In genomic region chr6:41598670-41599014, GRCh38 we compare ENCODE assay signal across 35 cellular contexts. TPM values are rescaled to one million over a fixed set of nuclear protein-coding genes. Genes with fewer than 3 reads are reported as not detected.
"Had no signal": no experiment of that assay in that cellular context is flagged by ENCODE, and none has a peak within 500 bp of the region (broad histone marks: within the 10 kb centered on the region; RNA-seq: fewer than 3 reads in every experiment).

No MANE protein-coding gene starts in this region.

- H3K27ac ChIP-seq: ascending aorta, cardiac muscle cell, Peyer's patch, WERI-Rb-1 had no signal

- H3K9me3 ChIP-seq: ascending aorta, MG63, Peyer's patch had no signal

- H3K4me1 Mint-ChIP-seq: central memory CD8-positive, alpha-beta T cell had no signal

- H3K4me3 Mint-ChIP-seq: activated CD4-positive, alpha-beta T cell treated with anti-CD3 and anti-CD28 coated beads, Interleukin-2, amount 10 ng/mL, durations not matched to agents 24 days and 14 days; activated CD8-positive, alpha-beta T cell treated with anti-CD3 and anti-CD28 coated beads, Interleukin-2, amount 10 ng/mL, durations not matched to agents 7 days and 5 days; activated naive CD4-positive, alpha-beta T cell treated with anti-CD3 and anti-CD28 coated beads, Interleukin-2, amount 50 U/mL, for 24 hours; activated naive CD8-positive, alpha-beta T cell treated with anti-CD3 and anti-CD28 coated beads, Interleukin-2, amount 10 ng/mL, durations not matched to agents 7 days and 5 days; activated T-cell treated with anti-CD3 and anti-CD28 coated beads, Interleukin-2, amount 50 U/mL, for 24 hours; central memory CD8-positive, alpha-beta T cell had no signal

- H3K36me3 ChIP-seq: cardiac muscle cell, MG63 had no signal

- H3K27ac Mint-ChIP-seq: activated CD4-positive, alpha-beta T cell treated with anti-CD3 and anti-CD28 coated beads, Interleukin-2, amount 10 ng/mL, durations not matched to agents 24 days and 14 days; activated CD8-positive, alpha-beta T cell treated with anti-CD3 and anti-CD28 coated beads, Interleukin-2, amount 10 ng/mL, durations not matched to agents 7 days and 5 days; activated naive CD4-positive, alpha-beta T cell treated with anti-CD3 and anti-CD28 coated beads, Interleukin-2, amount 50 U/mL, for 24 hours; activated naive CD8-positive, alpha-beta T cell treated with anti-CD3 and anti-CD28 coated beads, Interleukin-2, amount 10 ng/mL, durations not matched to agents 7 days and 5 days; activated T-cell treated with anti-CD3 and anti-CD28 coated beads, Interleukin-2, amount 50 U/mL, for 24 hours; activated T-helper 2 cell treated with anti-CD3 and anti-CD28 coated beads, Interferon-gamma antibody, Interleukin-2, Interleukin-4, amounts not matched to agents 10 μg/mL and 5 μg/mL and 100 μg/mL, durations not matched to agents 14 hours and 24 hours and 36 hours had no signal

- DNase-seq: activated CD4-positive, alpha-beta T cell treated with anti-CD3 and anti-CD28 coated beads, Interleukin-2, amount 10 ng/mL, durations not matched to agents 24 days and 14 days; activated CD4-positive, alpha-beta T cell treated with anti-CD3 and anti-CD28 coated beads, Interleukin-2, amount 50 U/mL, for 4 hours; activated CD8-positive, alpha-beta T cell treated with anti-CD3 and anti-CD28 coated beads, Interleukin-2, amount 10 ng/mL, durations not matched to agents 7 days and 5 days; activated gamma-delta T cell; activated naive CD4-positive, alpha-beta T cell treated with Interleukin-2 at 50 U/mL for 16 hours; activated naive CD8-positive, alpha-beta T cell treated with anti-CD3 and anti-CD28 coated beads, Interleukin-2, amount 10 ng/mL, durations not matched to agents 7 days and 5 days; amygdala; Karpas-422; MG63; NCI-H1048; NCI-H1436 treated with DMSO at 0.1 percent for 48 hours; NCI-H1694 treated with DMSO at 0.1 percent for 48 hours; NCI-H2029 treated with DMSO at 0.1 percent for 48 hours; NCI-H2107; NCI-H2171; NCI-H510A; NCI-H526; NCI-H748 treated with DMSO at 0.1 percent for 48 hours; NK-92 treated with Interleukin-12 subunit alpha and Interleukin-12 subunit beta, amount 100 ng/mL, for 24 hours; PC-3; Peyer's patch; RPMI8226; SHP77 treated with DMSO at 0.1 percent for 48 hours; SW 1271; T-helper 1 cell; T-helper 2 cell; T-helper 9 cell; WERI-Rb-1 had no signal

- H3K27me3 Mint-ChIP-seq: activated CD4-positive, alpha-beta T cell treated with anti-CD3 and anti-CD28 coated beads, Interleukin-2, amount 10 ng/mL, durations not matched to agents 24 days and 14 days; activated naive CD4-positive, alpha-beta T cell treated with anti-CD3 and anti-CD28 coated beads, Interleukin-2, amount 50 U/mL, for 24 hours; central memory CD8-positive, alpha-beta T cell had no signal

- ATAC-seq: activated CD8-positive, alpha-beta T cell treated with anti-CD3 and anti-CD28 coated beads, Interleukin-2, amount 10 ng/mL, durations not matched to agents 7 days and 5 days; PC-3; SK-N-SH treated with all-trans-retinoic acid at 6 μM for 48 hours had no signal

- H3K9me3 Mint-ChIP-seq: activated CD4-positive, alpha-beta T cell treated with anti-CD3 and anti-CD28 coated beads, Interleukin-2, amount 10 ng/mL, durations not matched to agents 24 days and 14 days; activated naive CD4-positive, alpha-beta T cell treated with anti-CD3 and anti-CD28 coated beads, Interleukin-2, amount 50 U/mL, for 24 hours; activated naive CD8-positive, alpha-beta T cell treated with anti-CD3 and anti-CD28 coated beads, Interleukin-2, amount 10 ng/mL, durations not matched to agents 7 days and 5 days; activated T-cell treated with anti-CD3 and anti-CD28 coated beads, Interleukin-2, amount 50 U/mL, for 24 hours; activated T-helper 2 cell treated with anti-CD3 and anti-CD28 coated beads, Interferon-gamma antibody, Interleukin-2, Interleukin-4, amounts not matched to agents 10 μg/mL and 5 μg/mL and 100 μg/mL, durations not matched to agents 14 hours and 24 hours and 36 hours; central memory CD8-positive, alpha-beta T cell had no signal

- H3K36me3 Mint-ChIP-seq: activated naive CD4-positive, alpha-beta T cell treated with anti-CD3 and anti-CD28 coated beads, Interleukin-2, amount 50 U/mL, for 24 hours; activated naive CD8-positive, alpha-beta T cell treated with anti-CD3 and anti-CD28 coated beads, Interleukin-2, amount 10 ng/mL, durations not matched to agents 7 days and 5 days had no signal

- H3K4me3 ChIP-seq: ascending aorta, cardiac muscle cell, MG63, Peyer's patch had no signal

- H3K27me3 ChIP-seq: ascending aorta, cardiac muscle cell, MG63, Peyer's patch had no signal

RNA-seq across cellular contexts. Expression of gene MDFI, which starts 39.6 kb away (rescaled TPM):
- total RNA-seq: activated CD4-positive, alpha-beta T cell treated with anti-CD3 and anti-CD28 coated beads, Interleukin-2, amount 10 ng/mL, durations not matched to agents 24 days and 14 days; activated CD8-positive, alpha-beta T cell treated with anti-CD3 and anti-CD28 coated beads, Interleukin-2, amount 10 ng/mL, durations not matched to agents 7 days and 5 days; activated naive CD8-positive, alpha-beta T cell treated with anti-CD3 and anti-CD28 coated beads, Interleukin-2, amount 10 ng/mL, durations not matched to agents 7 days and 5 days; activated T-helper 2 cell treated with anti-CD3 and anti-CD28 coated beads, Interferon-gamma antibody, Interleukin-2, Interleukin-4, amounts not matched to agents 10 μg/mL and 5 μg/mL and 100 μg/mL, durations not matched to agents 14 hours and 24 hours and 36 hours had no signal
